Comparison of ENCODE assay signal across 8 cellular contexts in genomic region chr12:51721281-51721940, GRCh38.
DNase-seq lines count a peak whose midpoint lies in the region; ATAC-seq, FAIRE-seq and TF ChIP-seq lines count a peak whose summit lies in the region.

No MANE protein-coding gene starts in this region.

- WGBS in ovary, 3 donors: 4 to 7% (median 6%) methylated on average over 35 to 44 of the region's 44 CpGs

- no peaks in the 10 kb centered on the region for H3K79me2 ChIP-seq in OCI-LY7 (ENCODE audit: insufficient read depth, low read depth, low read length)

- H2AFZ ChIP-seq in OCI-LY7 (ENCODE audit: low read length): no peak overlapping the region

- TF ChIP-seq EP300 in ovary (IDR thresholded peaks at IDR 0.05): no peak

- H3K9me3 ChIP-seq in ovary (no peaks in the 10 kb centered on the region), vagina (no peaks in the 10 kb centered on the region), OCI-LY7 (ENCODE audit: low read length) (no peaks in the 10 kb centered on the region)

- no peak for FAIRE-seq in RCC 7860 (lab: Jason Lieb, UNC)

- BruUV-seq in OCI-LY7 (replicated peaks; lab: Mats Ljungman, UMichigan): no TSS peak

- POLR2A ChIA-PET in OCI-LY7 (lab: Charles Lee): no interaction called here

- H3K4me2 ChIP-seq in OCI-LY7 (ENCODE audit: low read length): no peak overlapping the region

- no peak for TF ChIP-seq POLR2A in ovary (IDR thresholded peaks at IDR 0.05)
- no peak for TF ChIP-seq POLR2A in vagina (IDR thresholded peaks at IDR 0.05)

- H3K4me3 ChIP-seq in ovary: no peak overlapping the region
- H3K4me3 ChIP-seq in vagina: peak overlapping the region; percentile 18 to 40
- H3K4me3 ChIP-seq in OCI-LY7 (ENCODE audit: low read depth, low read length, poor library complexity, severe bottlenecking): no peak overlapping the region

- H3K27me3 ChIP-seq in ovary: no peaks in the 10 kb centered on the region
- no peaks in the 10 kb centered on the region for H3K27me3 ChIP-seq in vagina

- intact Hi-C loops in ovary (cut with DNase I): no loop called here
- intact Hi-C loops in vagina (cut with DNase I): no loop called here
- intact Hi-C loops in OCI-LY7 (cut with micrococcal nuclease; ENCODE audit: unreplicated experiment): no loop called here

- ATAC-seq in esophagus mucosa: peak; percentile 25

- H3K9me2 ChIP-seq in OCI-LY7 (ENCODE audit: insufficient read depth, low read length): no peaks in the 10 kb centered on the region

- no peaks in the 10 kb centered on the region for H3K4me1 ChIP-seq in ovary (ENCODE audit: insufficient read depth)
- H3K4me1 ChIP-seq in vagina: peaks cover 7% of the 10 kb centered on the region
- H3K4me1 ChIP-seq in OCI-LY7 (ENCODE audit: insufficient read depth, low read length, poor library complexity, severe bottlenecking): no peaks in the 10 kb centered on the region

- DNase-seq in Caki2 (ENCODE audit: low read depth) (peak; percentile 6), ovary (peak in 4 of 5 donors; percentile 17 to 57 (median 33)), vagina (ENCODE audit: extremely low spot score in 2 of 2) (no peak), RCC 7860 (ENCODE audit: low spot score) (no peak), NCI-H1105 treated with DMSO at 0.1 percent for 48 hours (lab: John Stamatoyannopoulos, UW) (no peak), OCI-LY7 (ENCODE audit: low spot score) (no peak)
- DNase-seq in activated CD8-positive, alpha-beta memory T cell treated with anti-CD3 and anti-CD28 coated beads, Interleukin-2, amount 50 U/mL, for 1 hour (ENCODE audit: extremely low read depth): peak; percentile 4

- no peaks in the 10 kb centered on the region for H4K20me1 ChIP-seq in OCI-LY7 (ENCODE audit: insufficient read depth, low read length)

- CTCF ChIA-PET in OCI-LY7 (lab: Charles Lee; ENCODE audit: unreplicated experiment): no interaction called here

- TF ChIP-seq CTCF in ovary (IDR thresholded peaks at IDR 0.05): no peak
- no peak for TF ChIP-seq CTCF in vagina (IDR thresholded peaks at IDR 0.05)
- no peak for TF ChIP-seq CTCF in OCI-LY7 (conservative IDR thresholded peaks at IDR 0.05; ENCODE audit: low read length)

- H3K36me3 ChIP-seq in ovary (no peaks in the 10 kb centered on the region), vagina (no peaks in the 10 kb centered on the region), OCI-LY7 (ENCODE audit: insufficient read depth, low read length) (no peaks in the 10 kb centered on the region)

- H3K27ac ChIP-seq in ovary (no peak overlapping the region), vagina (no peak overlapping the region), OCI-LY7 (ENCODE audit: low read depth, low read length, poor library complexity, severe bottlenecking) (no peak overlapping the region)

- in situ Hi-C loops in Caki2 (cut with HindIII; ENCODE audit: low pct_unique_long_range_greater_than_20kb, low sequenced_read_pairs): no loop called here

Comparison
In these comparisons a context has a peak if more than half of its experiments do, and no peak if none do; other contexts are left out.
1. DNase-seq: peak in Caki2 (single experiment), activated CD8-positive, alpha-beta memory T cell treated with anti-CD3 and anti-CD28 coated beads, Interleukin-2, amount 50 U/mL, for 1 hour (single experiment) and ovary (4 of 5); none in vagina (0 of 2), RCC 7860 (single experiment), NCI-H1105 treated with DMSO at 0.1 percent for 48 hours (single experiment) and OCI-LY7 (single experiment).
2. H3K4me3 ChIP-seq: peak in vagina (2 of 2); none in ovary (single experiment) and OCI-LY7 (single experiment).